ENCODE assay signal across 14 cellular contexts in genomic region chr1:163656367-163656766, GRCh38.
DNase-seq lines count a peak whose midpoint lies in the region; ATAC-seq and TF ChIP-seq lines count a peak whose summit lies in the region.
"Had no signal": no experiment of that assay in that cellular context is flagged by ENCODE, and none has a peak within 500 bp of the region (broad histone marks: within the 10 kb centered on the region; RNA-seq: fewer than 3 reads in every experiment).

No MANE protein-coding gene starts in this region.

- H2AFZ ChIP-seq in parathyroid adenoma: no peak overlapping the region

- peaks cover 3% of the 10 kb centered on the region for H3K9me3 Mint-ChIP-seq in chondrocyte (ENCODE audit: low read depth)

- DNase-seq in GM03348 (ENCODE audit: low spot score): peak; percentile 9
- peak; percentile 77 for DNase-seq in NCI-H69 (lab: John Stamatoyannopoulos, UW)
- DNase-seq in fibroblast of the aortic adventitia (ENCODE audit: low read depth): peak; percentile 4
- no peak for DNase-seq in activated T-cell treated with anti-CD3 and anti-CD28 coated beads for 4 hours
- DNase-seq in chondrocyte (ENCODE audit: low spot score): no peak
- DNase-seq: BE2C; Calu3; CD4-positive, alpha-beta memory T cell; GOT3; NCI-H1436; NCI-H2029 had no signal

- no peaks in the 10 kb centered on the region for H3K27me3 ChIP-seq in parathyroid adenoma (ENCODE audit: control insufficient read depth, insufficient read depth, low read length)
- H3K27me3 ChIP-seq: BE2C had no signal

- peaks cover 3% of the 10 kb centered on the region for H3K27me3 Mint-ChIP-seq in chondrocyte (ENCODE audit: low read depth)
- H3K27me3 Mint-ChIP-seq: CD4-positive, alpha-beta memory T cell had no signal

- no peaks in the 10 kb centered on the region for H3K79me2 ChIP-seq in parathyroid adenoma

- no peak for ATAC-seq in GM21360 (IDR thresholded peaks at IDR 0.05; ENCODE audit: unreplicated experiment)
- ATAC-seq: K562 had no signal

- peak overlapping the region; percentile 74 for H3K27ac ChIP-seq in parathyroid adenoma

- H3K4me3 Mint-ChIP-seq in chondrocyte (ENCODE audit: unreplicated experiment): no peak overlapping the region
- H3K4me3 Mint-ChIP-seq: CD4-positive, alpha-beta memory T cell had no signal

- H3K4me1 ChIP-seq in parathyroid adenoma: peaks cover 6% of the 10 kb centered on the region
- H3K4me1 ChIP-seq: BE2C had no signal

- H3K9me3 ChIP-seq in parathyroid adenoma (ENCODE audit: control insufficient read depth, low read length): no peaks in the 10 kb centered on the region
- H3K9me3 ChIP-seq: BE2C had no signal

- no peak overlapping the region for H3K4me2 ChIP-seq in parathyroid adenoma (ENCODE audit: low read length)

- no peaks in the 10 kb centered on the region for H3K36me3 ChIP-seq in parathyroid adenoma (ENCODE audit: control insufficient read depth, insufficient read depth, low read length)
- H3K36me3 ChIP-seq: BE2C had no signal

- H3K9ac ChIP-seq in parathyroid adenoma: no peak overlapping the region

- H3K4me3 ChIP-seq in fibroblast of the aortic adventitia (ENCODE audit: low read depth, low read length): no peak overlapping the region
- H3K4me3 ChIP-seq in parathyroid adenoma (ENCODE audit: low read depth, low read length): no peak overlapping the region
- H3K4me3 ChIP-seq: K562 had no signal

- H3K4me1 Mint-ChIP-seq in chondrocyte (ENCODE audit: low read depth): no peaks in the 10 kb centered on the region
- H3K4me1 Mint-ChIP-seq: CD4-positive, alpha-beta memory T cell had no signal

- no peak overlapping the region for H3K27ac Mint-ChIP-seq in chondrocyte (ENCODE audit: unreplicated experiment)
- H3K27ac Mint-ChIP-seq: CD4-positive, alpha-beta memory T cell had no signal

- no peaks in the 10 kb centered on the region for H3K36me3 Mint-ChIP-seq in chondrocyte (ENCODE audit: low read depth)
- H3K36me3 Mint-ChIP-seq: CD4-positive, alpha-beta memory T cell had no signal

- no peak for TF ChIP-seq CTCF in fibroblast of the aortic adventitia (IDR thresholded peaks at IDR 0.05; ENCODE audit: insufficient read depth, low read length)
- no peak for TF ChIP-seq CTCF in parathyroid adenoma (IDR thresholded peaks at IDR 0.05)
- TF ChIP-seq CTCF in chondrocyte (IDR thresholded peaks at IDR 0.05): no peak

Comparison
In these comparisons a context has a peak if more than half of its experiments do, and no peak if none do; other contexts are left out.
1. DNase-seq: peak in GM03348 (single experiment), NCI-H69 (single experiment) and fibroblast of the aortic adventitia (single experiment); none in activated T-cell treated with anti-CD3 and anti-CD28 coated beads for 4 hours (single experiment) and chondrocyte (single experiment).